3 cellular contexts compared by ENCODE assay signal in the genomic region with DNA sequence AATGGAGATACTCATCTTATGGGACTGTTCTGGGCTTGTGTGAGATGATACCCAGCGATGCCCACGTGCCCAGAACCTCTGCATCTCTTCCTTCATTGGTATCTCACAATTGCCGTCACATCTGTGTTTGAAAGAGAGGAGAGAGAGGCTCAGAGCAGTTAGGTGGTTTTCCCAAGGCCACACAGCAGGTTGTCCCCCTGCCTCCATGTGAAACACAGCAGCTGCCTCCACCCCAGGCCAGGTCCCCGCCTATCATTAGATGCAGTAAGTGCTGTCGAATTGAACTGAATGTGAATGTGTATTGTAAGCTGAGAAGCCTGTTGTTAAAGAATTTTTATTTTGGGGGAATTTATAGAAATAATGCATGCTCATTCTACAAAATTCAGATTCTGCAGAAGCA. TPM values are rescaled to one million over a fixed set of nuclear protein-coding genes. Genes with fewer than 3 reads are reported as not detected.
"Had no signal": no experiment of that assay in that cellular context is flagged by ENCODE, and none has a peak within 500 bp of the region (broad histone marks: within the 10 kb centered on the region; RNA-seq: fewer than 3 reads in every experiment).

No MANE protein-coding gene starts in this region.

RNA-seq across cellular contexts. Expression of gene BMP8A, which starts 5.1 kb away (rescaled TPM):
- total RNA-seq: GM23248, H4, HFFc6 had no signal
- polyA plus RNA-seq: GM23248 had no signal
